ENCODE assay signal across 9 cellular contexts in genomic region chr3:13125092-13126015, GRCh38.
"Had no signal": no experiment of that assay in that cellular context is flagged by ENCODE, and none has a peak within 500 bp of the region (broad histone marks: within the 10 kb centered on the region; RNA-seq: fewer than 3 reads in every experiment).

No MANE protein-coding gene starts in this region.

- H3K9me3 Mint-ChIP-seq: activated naive CD8-positive, alpha-beta T cell treated with anti-CD3 and anti-CD28 coated beads, Interleukin-2, amount 10 ng/mL, durations not matched to agents 7 days and 5 days; naive thymus-derived CD4-positive, alpha-beta T cell; T-helper 1 cell treated with Interleukin-12 subunit alpha and Interleukin-12 subunit beta and Interleukin-4 antibody, amounts not matched to agents 30 μg/mL and 1 μg/mL, for 36 hours; type B pancreatic cell had no signal

- H3K27ac Mint-ChIP-seq: activated naive CD8-positive, alpha-beta T cell treated with anti-CD3 and anti-CD28 coated beads, Interleukin-2, amount 10 ng/mL, durations not matched to agents 7 days and 5 days; naive thymus-derived CD4-positive, alpha-beta T cell; T-helper 1 cell treated with Interleukin-12 subunit alpha and Interleukin-12 subunit beta and Interleukin-4 antibody, amounts not matched to agents 30 μg/mL and 1 μg/mL, for 36 hours; type B pancreatic cell had no signal

- H3K36me3 Mint-ChIP-seq: activated naive CD8-positive, alpha-beta T cell treated with anti-CD3 and anti-CD28 coated beads, Interleukin-2, amount 10 ng/mL, durations not matched to agents 7 days and 5 days; naive thymus-derived CD4-positive, alpha-beta T cell; type B pancreatic cell had no signal

- H3K4me3 Mint-ChIP-seq: activated naive CD8-positive, alpha-beta T cell treated with anti-CD3 and anti-CD28 coated beads, Interleukin-2, amount 10 ng/mL, durations not matched to agents 7 days and 5 days; naive thymus-derived CD4-positive, alpha-beta T cell; T-helper 1 cell treated with Interleukin-12 subunit alpha and Interleukin-12 subunit beta and Interleukin-4 antibody, amounts not matched to agents 30 μg/mL and 1 μg/mL, for 36 hours; type B pancreatic cell had no signal

- ATAC-seq: esophagus mucosa; naive thymus-derived CD4-positive, alpha-beta T cell had no signal

- DNase-seq: activated naive CD8-positive, alpha-beta T cell treated with anti-CD3 and anti-CD28 coated beads, Interleukin-2, amount 10 ng/mL, durations not matched to agents 7 days and 5 days; activated T-cell treated with anti-CD3 and anti-CD28 coated beads, Interleukin-2, amount 50 U/mL, for 1 hour; anterior cingulate cortex; hippocampal formation; naive thymus-derived CD4-positive, alpha-beta T cell; stimulated activated naive CD4-positive, alpha-beta T cell treated with Interleukin-2 at 50 U/mL for 16 hours had no signal

- H3K4me1 Mint-ChIP-seq: activated naive CD8-positive, alpha-beta T cell treated with anti-CD3 and anti-CD28 coated beads, Interleukin-2, amount 10 ng/mL, durations not matched to agents 7 days and 5 days; naive thymus-derived CD4-positive, alpha-beta T cell had no signal
